1 cellular context compared by ENCODE assay signal in the genomic region with DNA sequence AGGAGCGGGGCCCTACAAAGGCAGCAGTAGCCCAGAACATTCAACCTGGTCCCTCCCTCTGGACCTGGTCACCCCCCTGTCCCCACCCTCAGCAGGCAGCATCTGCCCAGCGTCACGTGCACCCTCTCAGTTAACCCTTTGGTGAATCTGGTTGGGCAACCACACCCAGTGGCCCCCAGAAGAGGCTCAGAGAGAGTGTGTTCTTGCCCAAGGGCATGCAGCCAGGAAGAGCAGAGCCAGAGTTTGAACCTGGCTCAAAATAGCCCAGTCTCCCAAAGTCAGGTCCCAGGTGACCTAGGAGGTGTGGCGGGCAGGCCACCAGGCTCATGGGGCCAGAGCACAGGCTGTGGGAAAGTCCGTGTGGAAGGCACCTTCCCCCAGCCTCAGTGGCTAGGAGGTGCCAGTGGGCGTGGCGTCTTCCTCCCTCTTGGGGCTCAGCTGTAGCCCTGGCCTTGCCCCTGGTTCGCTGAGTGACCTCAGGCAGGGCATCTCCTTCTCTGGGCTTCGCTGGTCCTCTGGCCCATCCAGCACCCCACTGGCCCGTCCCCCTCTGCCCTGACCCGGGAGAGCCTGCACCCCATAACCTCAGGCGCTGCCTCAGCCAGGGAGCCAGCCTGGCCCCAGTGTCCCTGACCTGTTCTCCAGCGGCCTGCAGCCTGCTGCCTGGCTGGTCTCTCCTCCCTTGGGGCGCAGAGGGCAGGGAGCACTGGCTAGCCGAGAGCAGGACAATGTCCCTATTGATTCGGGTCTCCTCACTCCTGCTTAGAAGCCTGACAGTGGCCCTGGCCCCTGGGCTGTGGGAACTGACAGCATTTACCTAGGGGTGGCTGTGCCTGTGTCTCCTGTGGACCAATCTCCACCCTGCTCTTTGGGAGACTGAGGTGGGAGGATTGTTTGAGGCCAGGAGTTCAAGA.
TF ChIP-seq lines count a peak whose summit lies in the region.

No MANE protein-coding gene starts in this region.

TF ChIP-seq in HepG2, 621 proteins besides CTCF, POLR2A, EP300 and RAD21 (continued from another document):
- no peak for TF ChIP-seq LCORL (IDR thresholded peaks at IDR 0.05)
- peak; percentile 89 for TF ChIP-seq LCORL (CRISPR knock-in tag; IDR thresholded peaks at IDR 0.05)
- peak; percentile 80 for TF ChIP-seq SALL2 (CRISPR knock-in tag; IDR thresholded peaks at IDR 0.05)
- no peak for TF ChIP-seq TMF1 (CRISPR knock-in tag; IDR thresholded peaks at IDR 0.05; ENCODE audit: low read depth)
- TF ChIP-seq, protein P1, sequence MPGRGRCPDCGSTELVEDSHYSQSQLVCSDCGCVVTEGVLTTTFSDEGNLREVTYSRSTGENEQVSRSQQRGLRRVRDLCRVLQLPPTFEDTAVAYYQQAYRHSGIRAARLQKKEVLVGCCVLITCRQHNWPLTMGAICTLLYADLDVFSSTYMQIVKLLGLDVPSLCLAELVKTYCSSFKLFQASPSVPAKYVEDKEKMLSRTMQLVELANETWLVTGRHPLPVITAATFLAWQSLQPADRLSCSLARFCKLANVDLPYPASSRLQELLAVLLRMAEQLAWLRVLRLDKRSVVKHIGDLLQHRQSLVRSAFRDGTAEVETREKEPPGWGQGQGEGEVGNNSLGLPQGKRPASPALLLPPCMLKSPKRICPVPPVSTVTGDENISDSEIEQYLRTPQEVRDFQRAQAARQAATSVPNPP (CRISPR knock-in tag; IDR thresholded peaks at IDR 0.05), result no peak
- TF ChIP-seq RXRB (CRISPR knock-in tag; IDR thresholded peaks at IDR 0.05; ENCODE audit: borderline replicate concordance), result peak; percentile 83
- TF ChIP-seq REPIN1 (CRISPR knock-in tag; IDR thresholded peaks at IDR 0.05; ENCODE audit: borderline replicate concordance, low read depth), result no peak
- TF ChIP-seq ZIK1 (CRISPR knock-in tag; IDR thresholded peaks at IDR 0.05; ENCODE audit: borderline replicate concordance, low read depth), result 0 out of 2 replicates have a peak, but pooled peaks have one; percentile 22
- no peak for TF ChIP-seq ZNF224 (CRISPR knock-in tag; IDR thresholded peaks at IDR 0.05)
- TF ChIP-seq, protein P2, sequence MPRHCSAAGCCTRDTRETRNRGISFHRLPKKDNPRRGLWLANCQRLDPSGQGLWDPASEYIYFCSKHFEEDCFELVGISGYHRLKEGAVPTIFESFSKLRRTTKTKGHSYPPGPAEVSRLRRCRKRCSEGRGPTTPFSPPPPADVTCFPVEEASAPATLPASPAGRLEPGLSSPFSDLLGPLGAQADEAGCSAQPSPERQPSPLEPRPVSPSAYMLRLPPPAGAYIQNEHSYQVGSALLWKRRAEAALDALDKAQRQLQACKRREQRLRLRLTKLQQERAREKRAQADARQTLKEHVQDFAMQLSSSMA (CRISPR knock-in tag; IDR thresholded peaks at IDR 0.05), result peak; percentile 81; the same call in 1 of the 2 replicates
- TF ChIP-seq HNRNPK (IDR thresholded peaks at IDR 0.05; ENCODE audit: low read depth, low read length, poor library complexity, severe bottlenecking), result no peak
- no peak; the same call in 1 of the 2 replicates for TF ChIP-seq ZNF839 (CRISPR knock-in tag; IDR thresholded peaks at IDR 0.05; ENCODE audit: borderline replicate concordance)
- no peak for TF ChIP-seq SCMH1 (CRISPR knock-in tag; IDR thresholded peaks at IDR 0.05; ENCODE audit: borderline replicate concordance)
- TF ChIP-seq NRL (CRISPR knock-in tag; IDR thresholded peaks at IDR 0.05; ENCODE audit: borderline replicate concordance), result peak; percentile 92
- peak; percentile 93 for TF ChIP-seq ZMYM2 (CRISPR knock-in tag; IDR thresholded peaks at IDR 0.05)
- TF ChIP-seq, protein P3, sequence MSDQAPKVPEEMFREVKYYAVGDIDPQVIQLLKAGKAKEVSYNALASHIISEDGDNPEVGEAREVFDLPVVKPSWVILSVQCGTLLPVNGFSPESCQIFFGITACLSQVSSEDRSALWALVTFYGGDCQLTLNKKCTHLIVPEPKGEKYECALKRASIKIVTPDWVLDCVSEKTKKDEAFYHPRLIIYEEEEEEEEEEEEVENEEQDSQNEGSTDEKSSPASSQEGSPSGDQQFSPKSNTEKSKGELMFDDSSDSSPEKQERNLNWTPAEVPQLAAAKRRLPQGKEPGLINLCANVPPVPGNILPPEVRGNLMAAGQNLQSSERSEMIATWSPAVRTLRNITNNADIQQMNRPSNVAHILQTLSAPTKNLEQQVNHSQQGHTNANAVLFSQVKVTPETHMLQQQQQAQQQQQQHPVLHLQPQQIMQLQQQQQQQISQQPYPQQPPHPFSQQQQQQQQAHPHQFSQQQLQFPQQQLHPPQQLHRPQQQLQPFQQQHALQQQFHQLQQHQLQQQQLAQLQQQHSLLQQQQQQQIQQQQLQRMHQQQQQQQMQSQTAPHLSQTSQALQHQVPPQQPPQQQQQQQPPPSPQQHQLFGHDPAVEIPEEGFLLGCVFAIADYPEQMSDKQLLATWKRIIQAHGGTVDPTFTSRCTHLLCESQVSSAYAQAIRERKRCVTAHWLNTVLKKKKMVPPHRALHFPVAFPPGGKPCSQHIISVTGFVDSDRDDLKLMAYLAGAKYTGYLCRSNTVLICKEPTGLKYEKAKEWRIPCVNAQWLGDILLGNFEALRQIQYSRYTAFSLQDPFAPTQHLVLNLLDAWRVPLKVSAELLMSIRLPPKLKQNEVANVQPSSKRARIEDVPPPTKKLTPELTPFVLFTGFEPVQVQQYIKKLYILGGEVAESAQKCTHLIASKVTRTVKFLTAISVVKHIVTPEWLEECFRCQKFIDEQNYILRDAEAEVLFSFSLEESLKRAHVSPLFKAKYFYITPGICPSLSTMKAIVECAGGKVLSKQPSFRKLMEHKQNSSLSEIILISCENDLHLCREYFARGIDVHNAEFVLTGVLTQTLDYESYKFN (CRISPR knock-in tag; conservative IDR thresholded peaks at IDR 0.05), result peak; percentile 92
- TF ChIP-seq, protein P4, sequence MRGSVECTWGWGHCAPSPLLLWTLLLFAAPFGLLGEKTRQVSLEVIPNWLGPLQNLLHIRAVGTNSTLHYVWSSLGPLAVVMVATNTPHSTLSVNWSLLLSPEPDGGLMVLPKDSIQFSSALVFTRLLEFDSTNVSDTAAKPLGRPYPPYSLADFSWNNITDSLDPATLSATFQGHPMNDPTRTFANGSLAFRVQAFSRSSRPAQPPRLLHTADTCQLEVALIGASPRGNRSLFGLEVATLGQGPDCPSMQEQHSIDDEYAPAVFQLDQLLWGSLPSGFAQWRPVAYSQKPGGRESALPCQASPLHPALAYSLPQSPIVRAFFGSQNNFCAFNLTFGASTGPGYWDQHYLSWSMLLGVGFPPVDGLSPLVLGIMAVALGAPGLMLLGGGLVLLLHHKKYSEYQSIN (CRISPR knock-in tag; IDR thresholded peaks at IDR 0.05; ENCODE audit: borderline replicate concordance), result no peak
- TF ChIP-seq NR2F1 (CRISPR knock-in tag; IDR thresholded peaks at IDR 0.05), result peak; percentile 68 to 71; a peak in 3 of 4 replicates
- no peak for TF ChIP-seq GABPA (IDR thresholded peaks at IDR 0.05; ENCODE audit: low read depth, low read length)
- no peak for TF ChIP-seq GABPA (CRISPR knock-in tag; IDR thresholded peaks at IDR 0.05; ENCODE audit: low read depth)
- no peak for TF ChIP-seq NR3C1 (CRISPR knock-in tag; IDR thresholded peaks at IDR 0.05)
- TF ChIP-seq ZSCAN20 (CRISPR knock-in tag; IDR thresholded peaks at IDR 0.05; ENCODE audit: borderline replicate concordance), result peak; percentile 33; the same call in 1 of the 2 replicates
- TF ChIP-seq FOXK2 (IDR thresholded peaks at IDR 0.05), result peak; percentile 29; the same call in 1 of the 2 replicates
- TF ChIP-seq ZNF772 (CRISPR knock-in tag; IDR thresholded peaks at IDR 0.05), result 0 out of 2 replicates have a peak, but pooled peaks have one; percentile 61
- TF ChIP-seq ZNF879 (CRISPR knock-in tag; IDR thresholded peaks at IDR 0.05), result 0 out of 2 replicates have a peak, but pooled peaks have one; percentile 60
- TF ChIP-seq KDM3A (CRISPR knock-in tag; IDR thresholded peaks at IDR 0.05; ENCODE audit: low read depth), result 0 out of 2 replicates have a peak, but pooled peaks have one; percentile 40
- TF ChIP-seq ZNF616 (CRISPR knock-in tag; IDR thresholded peaks at IDR 0.05; ENCODE audit: low read depth), result peak; percentile 79; the same call in 1 of the 2 replicates
- peak; percentile 96; the same call in 1 of the 2 replicates for TF ChIP-seq ZNF550 (CRISPR knock-in tag; IDR thresholded peaks at IDR 0.05; ENCODE audit: borderline replicate concordance)
- TF ChIP-seq GTF3A (CRISPR knock-in tag; conservative IDR thresholded peaks at IDR 0.05), result 0 out of 2 replicates have a peak, but pooled peaks have one; percentile 44
- TF ChIP-seq ZNF629 (CRISPR knock-in tag; conservative IDR thresholded peaks at IDR 0.05), result peak; percentile 77
- TF ChIP-seq, protein P5, sequence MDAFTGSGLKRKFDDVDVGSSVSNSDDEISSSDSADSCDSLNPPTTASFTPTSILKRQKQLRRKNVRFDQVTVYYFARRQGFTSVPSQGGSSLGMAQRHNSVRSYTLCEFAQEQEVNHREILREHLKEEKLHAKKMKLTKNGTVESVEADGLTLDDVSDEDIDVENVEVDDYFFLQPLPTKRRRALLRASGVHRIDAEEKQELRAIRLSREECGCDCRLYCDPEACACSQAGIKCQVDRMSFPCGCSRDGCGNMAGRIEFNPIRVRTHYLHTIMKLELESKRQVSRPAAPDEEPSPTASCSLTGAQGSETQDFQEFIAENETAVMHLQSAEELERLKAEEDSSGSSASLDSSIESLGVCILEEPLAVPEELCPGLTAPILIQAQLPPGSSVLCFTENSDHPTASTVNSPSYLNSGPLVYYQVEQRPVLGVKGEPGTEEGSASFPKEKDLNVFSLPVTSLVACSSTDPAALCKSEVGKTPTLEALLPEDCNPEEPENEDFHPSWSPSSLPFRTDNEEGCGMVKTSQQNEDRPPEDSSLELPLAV (CRISPR knock-in tag; conservative IDR thresholded peaks at IDR 0.05; ENCODE audit: low read depth), result no peak
- TF ChIP-seq ERF (CRISPR knock-in tag; IDR thresholded peaks at IDR 0.05), result peak; percentile 80
- peak; percentile 87 for TF ChIP-seq SKI (IDR thresholded peaks at IDR 0.05; ENCODE audit: partially characterized antibody)
- TF ChIP-seq AGO2 (optimal IDR thresholded peaks at IDR 0.05; ENCODE audit: low read depth, low read length), result peak; percentile 30
- no peak for TF ChIP-seq GTF2F1 (IDR thresholded peaks at IDR 0.05; ENCODE audit: low read length)
- peak; percentile 97 for TF ChIP-seq PHF21A (CRISPR knock-in tag; IDR thresholded peaks at IDR 0.05)
- no peak; the same call in 1 of the 2 replicates for TF ChIP-seq SP4 (CRISPR knock-in tag; IDR thresholded peaks at IDR 0.05)
- TF ChIP-seq, protein P6, sequence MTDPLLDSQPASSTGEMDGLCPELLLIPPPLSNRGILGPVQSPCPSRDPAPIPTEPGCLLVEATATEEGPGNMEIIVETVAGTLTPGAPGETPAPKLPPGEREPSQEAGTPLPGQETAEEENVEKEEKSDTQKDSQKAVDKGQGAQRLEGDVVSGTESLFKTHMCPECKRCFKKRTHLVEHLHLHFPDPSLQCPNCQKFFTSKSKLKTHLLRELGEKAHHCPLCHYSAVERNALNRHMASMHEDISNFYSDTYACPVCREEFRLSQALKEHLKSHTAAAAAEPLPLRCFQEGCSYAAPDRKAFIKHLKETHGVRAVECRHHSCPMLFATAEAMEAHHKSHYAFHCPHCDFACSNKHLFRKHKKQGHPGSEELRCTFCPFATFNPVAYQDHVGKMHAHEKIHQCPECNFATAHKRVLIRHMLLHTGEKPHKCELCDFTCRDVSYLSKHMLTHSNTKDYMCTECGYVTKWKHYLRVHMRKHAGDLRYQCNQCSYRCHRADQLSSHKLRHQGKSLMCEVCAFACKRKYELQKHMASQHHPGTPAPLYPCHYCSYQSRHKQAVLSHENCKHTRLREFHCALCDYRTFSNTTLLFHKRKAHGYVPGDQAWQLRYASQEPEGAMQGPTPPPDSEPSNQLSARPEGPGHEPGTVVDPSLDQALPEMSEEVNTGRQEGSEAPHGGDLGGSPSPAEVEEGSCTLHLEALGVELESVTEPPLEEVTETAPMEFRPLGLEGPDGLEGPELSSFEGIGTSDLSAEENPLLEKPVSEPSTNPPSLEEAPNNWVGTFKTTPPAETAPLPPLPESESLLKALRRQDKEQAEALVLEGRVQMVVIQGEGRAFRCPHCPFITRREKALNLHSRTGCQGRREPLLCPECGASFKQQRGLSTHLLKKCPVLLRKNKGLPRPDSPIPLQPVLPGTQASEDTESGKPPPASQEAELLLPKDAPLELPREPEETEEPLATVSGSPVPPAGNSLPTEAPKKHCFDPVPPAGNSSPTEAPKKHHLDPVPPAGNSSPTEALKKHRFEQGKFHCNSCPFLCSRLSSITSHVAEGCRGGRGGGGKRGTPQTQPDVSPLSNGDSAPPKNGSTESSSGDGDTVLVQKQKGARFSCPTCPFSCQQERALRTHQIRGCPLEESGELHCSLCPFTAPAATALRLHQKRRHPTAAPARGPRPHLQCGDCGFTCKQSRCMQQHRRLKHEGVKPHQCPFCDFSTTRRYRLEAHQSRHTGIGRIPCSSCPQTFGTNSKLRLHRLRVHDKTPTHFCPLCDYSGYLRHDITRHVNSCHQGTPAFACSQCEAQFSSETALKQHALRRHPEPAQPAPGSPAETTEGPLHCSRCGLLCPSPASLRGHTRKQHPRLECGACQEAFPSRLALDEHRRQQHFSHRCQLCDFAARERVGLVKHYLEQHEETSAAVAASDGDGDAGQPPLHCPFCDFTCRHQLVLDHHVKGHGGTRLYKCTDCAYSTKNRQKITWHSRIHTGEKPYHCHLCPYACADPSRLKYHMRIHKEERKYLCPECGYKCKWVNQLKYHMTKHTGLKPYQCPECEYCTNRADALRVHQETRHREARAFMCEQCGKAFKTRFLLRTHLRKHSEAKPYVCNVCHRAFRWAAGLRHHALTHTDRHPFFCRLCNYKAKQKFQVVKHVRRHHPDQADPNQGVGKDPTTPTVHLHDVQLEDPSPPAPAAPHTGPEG (CRISPR knock-in tag; IDR thresholded peaks at IDR 0.05), result no peak; the same call in 1 of the 2 replicates
- peak; percentile 93 for TF ChIP-seq ADNP (CRISPR knock-in tag; IDR thresholded peaks at IDR 0.05)
- TF ChIP-seq RXRA (CRISPR knock-in tag; IDR thresholded peaks at IDR 0.05), result peak; percentile 85
